Comparison of ENCODE assay signal across 8 cellular contexts in genomic region chr19:12956446-12957388, GRCh38. TPM values are rescaled to one million over a fixed set of nuclear protein-coding genes. Genes with fewer than 3 reads are reported as not detected.
DNase-seq lines count a peak whose midpoint lies in the region; ATAC-seq and TF ChIP-seq lines count a peak whose summit lies in the region.

Gene GADD45GIP1 (minus strand): TSS chr19:12957223. CDS start chr19:12957212, 11 bp downstream.

- TF ChIP-seq CTCF in left lung (IDR thresholded peaks at IDR 0.05) = no peak

- H3K4me3 ChIP-seq in left lung = peak within 1 kb of the TSS; percentile 95

- peak within 1 kb of the TSS; percentile 98 for H3K27ac Mint-ChIP-seq in activated CD4-positive, alpha-beta T cell treated with anti-CD3 and anti-CD28 coated beads, Interleukin-2, amount 10 ng/mL, durations not matched to agents 7 days and 5 days
- H3K27ac Mint-ChIP-seq in dendritic cell treated with granulocyte-macrophage colony-stimulating factor and Interleukin-4, amounts not matched to agents 40 ng/mL and 50 ng/mL, for 4 days = peak within 1 kb of the TSS; percentile 80

- H3K4me3 Mint-ChIP-seq in activated CD4-positive, alpha-beta T cell treated with anti-CD3 and anti-CD28 coated beads, Interleukin-2, amount 10 ng/mL, durations not matched to agents 7 days and 5 days = peak within 1 kb of the TSS; percentile 87
- H3K4me3 Mint-ChIP-seq in dendritic cell treated with granulocyte-macrophage colony-stimulating factor and Interleukin-4, amounts not matched to agents 40 ng/mL and 50 ng/mL, for 4 days = peak within 1 kb of the TSS; percentile 86

- intact Hi-C loops in dendritic cell treated with granulocyte-macrophage colony-stimulating factor and Interleukin-4, amounts not matched to agents 40 ng/mL and 50 ng/mL, for 4 days (cut with micrococcal nuclease) = no loop called here
- intact Hi-C loops in left lung (cut with DNase I) = no loop called here

- ATAC-seq in HG02973 (IDR thresholded peaks at IDR 0.05; ENCODE audit: unreplicated experiment) (peak; percentile 55), left lung (peak; percentile 97), HG03460 (IDR thresholded peaks at IDR 0.05; ENCODE audit: unreplicated experiment) (no peak)

- no peaks in the 10 kb centered on the region for H3K27me3 ChIP-seq in left lung

- peak; percentile 91 for TF ChIP-seq POLR2A in GM10847 (IDR thresholded peaks at IDR 0.05; ENCODE audit: extremely low read depth, insufficient read length)

- H3K27ac ChIP-seq in left lung = peak within 1 kb of the TSS; percentile 87 to 91

- CTCF ChIA-PET in activated CD4-positive, alpha-beta T cell treated with anti-CD3 and anti-CD28 coated beads, Interleukin-2, amount 10 ng/mL, durations not matched to agents 7 days and 5 days (lab: Charles Lee) = interaction anchor here (0.6 to 4.4 kb wide), 2 partner anchors 9 to 149 kb away, joined by 3 to 32 read pairs; no protein-coding TSS in a partner anchor

- no peaks in the 10 kb centered on the region for H3K27me3 Mint-ChIP-seq in activated CD4-positive, alpha-beta T cell treated with anti-CD3 and anti-CD28 coated beads, Interleukin-2, amount 10 ng/mL, durations not matched to agents 7 days and 5 days
- H3K27me3 Mint-ChIP-seq in dendritic cell treated with granulocyte-macrophage colony-stimulating factor and Interleukin-4, amounts not matched to agents 40 ng/mL and 50 ng/mL, for 4 days = no peaks in the 10 kb centered on the region

- no peaks in the 10 kb centered on the region for H3K9me3 Mint-ChIP-seq in activated CD4-positive, alpha-beta T cell treated with anti-CD3 and anti-CD28 coated beads, Interleukin-2, amount 10 ng/mL, durations not matched to agents 7 days and 5 days
- H3K9me3 Mint-ChIP-seq in dendritic cell treated with granulocyte-macrophage colony-stimulating factor and Interleukin-4, amounts not matched to agents 40 ng/mL and 50 ng/mL, for 4 days = no peaks in the 10 kb centered on the region

- H3K4me1 ChIP-seq in left lung = peaks cover 11 to 56% of the 10 kb centered on the region in 2 donors

- H3K36me3 Mint-ChIP-seq in activated CD4-positive, alpha-beta T cell treated with anti-CD3 and anti-CD28 coated beads, Interleukin-2, amount 10 ng/mL, durations not matched to agents 7 days and 5 days (ENCODE audit: low read depth) = peaks cover 20% of the 10 kb centered on the region
- peaks cover 46% of the 10 kb centered on the region for H3K36me3 Mint-ChIP-seq in dendritic cell treated with granulocyte-macrophage colony-stimulating factor and Interleukin-4, amounts not matched to agents 40 ng/mL and 50 ng/mL, for 4 days (ENCODE audit: low read depth)

- peaks cover 32% of the 10 kb centered on the region for H3K4me1 Mint-ChIP-seq in activated CD4-positive, alpha-beta T cell treated with anti-CD3 and anti-CD28 coated beads, Interleukin-2, amount 10 ng/mL, durations not matched to agents 7 days and 5 days
- H3K4me1 Mint-ChIP-seq in dendritic cell treated with granulocyte-macrophage colony-stimulating factor and Interleukin-4, amounts not matched to agents 40 ng/mL and 50 ng/mL, for 4 days (ENCODE audit: low read depth) = peaks cover 48% of the 10 kb centered on the region

- H3K36me3 ChIP-seq in left lung = peaks cover 0 to 30% of the 10 kb centered on the region in 2 donors

- no peaks in the 10 kb centered on the region for H3K9me3 ChIP-seq in left lung

- POLR2A ChIA-PET in activated CD4-positive, alpha-beta T cell treated with anti-CD3 and anti-CD28 coated beads, Interleukin-2, amount 10 ng/mL, durations not matched to agents 7 days and 5 days (lab: Charles Lee) = interaction anchor here (0.6 kb wide), 1 partner anchor 120 kb away, joined by 3 read pairs; no protein-coding TSS in a partner anchor

- peak; percentile 14 to 82 for DNase-seq in NCI-H526 (lab: John Stamatoyannopoulos, UW)
- DNase-seq in activated CD4-positive, alpha-beta T cell treated with anti-CD3 and anti-CD28 coated beads, Interleukin-2, amount 10 ng/mL, durations not matched to agents 7 days and 5 days = peak; percentile 84
- peak; percentile 82 to 97 for DNase-seq in left lung
- DNase-seq in stimulated activated CD4-positive, alpha-beta T cell treated with anti-CD3 and anti-CD28 coated beads, Interleukin-2, amount 100 ng/mL, for 4 hours (ENCODE audit: low read depth) = peak; percentile 76

RNA-seq across cellular contexts. Expression of gene GADD45GIP1, which starts in this region (rescaled TPM):
- 10 to 100 TPM; 14.9 to 16.5 TPM for total RNA-seq in activated CD4-positive, alpha-beta T cell treated with anti-CD3 and anti-CD28 coated beads, Interleukin-2, amount 10 ng/mL, durations not matched to agents 7 days and 5 days
- total RNA-seq in left lung = 10 to 100 TPM; 14.7 to 20.5 TPM
